In the genomic region with DNA sequence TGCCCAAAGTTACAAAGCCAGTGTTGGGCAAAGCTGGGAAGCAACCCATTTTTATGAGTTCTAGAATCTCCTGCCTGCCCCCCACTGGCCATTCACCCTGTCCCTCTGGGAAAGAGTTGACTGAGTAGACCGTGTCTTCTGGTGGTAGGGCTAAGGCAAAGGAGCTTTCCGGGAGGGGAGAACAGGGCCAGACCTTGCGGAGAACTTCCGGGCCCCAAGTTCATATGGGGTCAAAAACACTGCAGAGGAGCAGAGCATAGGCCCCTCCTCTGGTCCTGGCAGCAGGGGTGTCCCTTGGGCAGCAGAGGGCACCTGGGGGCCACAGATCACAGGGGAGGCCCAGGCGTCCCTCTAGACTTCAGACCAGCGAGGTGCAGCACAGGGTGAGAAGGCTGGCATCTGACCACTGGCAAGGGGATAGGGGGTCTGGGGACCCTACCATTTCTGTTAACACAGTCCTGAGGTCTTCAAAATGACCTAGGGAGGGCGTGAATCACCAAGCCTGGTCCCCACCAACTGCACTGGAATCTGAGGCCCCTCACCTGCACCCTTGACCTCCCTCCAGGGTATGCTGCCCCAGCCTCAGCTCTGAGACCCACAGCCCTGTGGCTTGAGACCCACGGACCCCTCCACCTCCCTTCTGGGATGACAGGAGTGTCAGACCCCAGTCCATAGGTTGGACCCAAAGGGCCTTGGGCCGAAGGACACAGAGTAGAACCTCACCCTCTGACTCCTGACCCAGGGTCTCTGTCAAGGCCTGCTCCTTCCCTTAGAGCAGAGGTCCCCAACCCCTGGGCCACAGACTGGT, we compare ENCODE assay signal across 11 cellular contexts. TPM values are rescaled to one million over a fixed set of nuclear protein-coding genes. Genes with fewer than 3 reads are reported as not detected.
A peak's percentile ranks its signal among the peaks of the same experiment; 100 is the strongest.
DNase-seq lines count a peak whose midpoint lies in the region; ATAC-seq and TF ChIP-seq lines count a peak whose summit lies in the region.
"Had no signal": no experiment of that assay in that cellular context is flagged by ENCODE, and none has a peak within 500 bp of the region (broad histone marks: within the 10 kb centered on the region; RNA-seq: fewer than 3 reads in every experiment).

No MANE protein-coding gene starts in this region.

- no peaks in the 10 kb centered on the region for H3K9me3 ChIP-seq in WERI-Rb-1 (ENCODE audit: severe bottlenecking)

- no peak overlapping the region for H3K27ac ChIP-seq in WERI-Rb-1
- H3K27ac ChIP-seq: parathyroid adenoma had no signal

- peak overlapping the region; percentile 87 to 98 (median 93) for H3K4me3 Mint-ChIP-seq in immature natural killer cell
- peak overlapping the region; percentile 95 for H3K4me3 Mint-ChIP-seq in type B pancreatic cell

- peaks cover 6 to 11% (median 11%) of the 10 kb centered on the region in 3 donors for H3K27me3 Mint-ChIP-seq in immature natural killer cell (ENCODE audit: low read depth in 3 of 3)
- H3K27me3 Mint-ChIP-seq in type B pancreatic cell = no peaks in the 10 kb centered on the region

- H3K9me3 Mint-ChIP-seq in immature natural killer cell (no peaks in the 10 kb centered on the region), type B pancreatic cell (no peaks in the 10 kb centered on the region)

- peak overlapping the region; percentile 93 to 99 (median 95) for H3K27ac Mint-ChIP-seq in immature natural killer cell
- H3K27ac Mint-ChIP-seq in type B pancreatic cell = peak overlapping the region; percentile 98

- ATAC-seq in Right ventricle myocardium superior (ENCODE audit: poor library complexity) (peak; percentile 4), GM21515 (IDR thresholded peaks at IDR 0.05; ENCODE audit: unreplicated experiment) (no peak)

- peaks cover 5% of the 10 kb centered on the region; the same call in 1 of the 2 replicates for H3K36me3 ChIP-seq in WERI-Rb-1

- TF ChIP-seq CTCF in WERI-Rb-1 (IDR thresholded peaks at IDR 0.05; ENCODE audit: low read depth, low read length) (0 out of 2 replicates have a peak, but pooled peaks have one; percentile 9), type B pancreatic cell (conservative IDR thresholded peaks at IDR 0.05) (no peak)

- H3K36me3 Mint-ChIP-seq in immature natural killer cell (peaks cover 0 to 5% (median 4%) of the 10 kb centered on the region in 3 donors), type B pancreatic cell (peaks cover 24% of the 10 kb centered on the region)

- H3K27me3 ChIP-seq in WERI-Rb-1 (ENCODE audit: insufficient read depth, low read depth, severe bottlenecking) = no peaks in the 10 kb centered on the region

- peak; percentile 14 for DNase-seq in Right ventricle myocardium superior
- DNase-seq in cardiac septum (ENCODE audit: low spot score) = no peak
- DNase-seq in WERI-Rb-1 = no peak
- no peak for DNase-seq in immature natural killer cell
- no peak for DNase-seq in type B pancreatic cell (ENCODE audit: extremely low spot score, unreplicated experiment)
- DNase-seq in kidney tubule cell (ENCODE audit: low spot score) = no peak
- no peak for DNase-seq in stimulated activated CD4-positive, alpha-beta T cell treated with anti-CD3 and anti-CD28 coated beads, Interleukin-4, amount 100 ng/mL, for 1 hour
- DNase-seq: DMS 273 treated with DMSO at 0.1 percent for 48 hours, NCI-H1417 treated with DMSO at 0.1 percent for 48 hours had no signal

- H3K4me3 ChIP-seq in WERI-Rb-1 (ENCODE audit: low read depth, low read length) = no peak overlapping the region

- H3K4me1 Mint-ChIP-seq in immature natural killer cell (peaks cover 43 to 45% of the 10 kb centered on the region in 2 donors), type B pancreatic cell (ENCODE audit: unreplicated experiment) (peaks cover 27% of the 10 kb centered on the region)

- intact Hi-C loops in Right ventricle myocardium superior (cut with DNase I) = no loop called here
- intact Hi-C loops in cardiac septum (cut with DNase I) = no loop called here

RNA-seq across cellular contexts. Expression of gene ARAP1, which starts 1.3 kb away (rescaled TPM):
- total RNA-seq in Right ventricle myocardium superior (58.0 TPM), cardiac septum (46.3 TPM), type B pancreatic cell (ENCODE audit: low replicate concordance) (80.5 and 149 TPM in 2 replicates)
- 10 to 100 TPM in 2 of 3 donors, 1 to 10 TPM in 1; 4.7 to 34.6 (median 16.4) TPM for polyA plus RNA-seq in immature natural killer cell

RNA-seq across cellular contexts. Expression of gene STARD10, which starts 40.3 kb away (rescaled TPM):
- total RNA-seq in Right ventricle myocardium superior (117 TPM), cardiac septum (45.2 TPM), type B pancreatic cell (ENCODE audit: low replicate concordance) (170 and 313 TPM in 2 replicates)
- 10 to 100 TPM; 26.3 to 50.1 (median 35.6) TPM for polyA plus RNA-seq in immature natural killer cell
